1 cellular context compared by ENCODE assay signal in the genomic region with DNA sequence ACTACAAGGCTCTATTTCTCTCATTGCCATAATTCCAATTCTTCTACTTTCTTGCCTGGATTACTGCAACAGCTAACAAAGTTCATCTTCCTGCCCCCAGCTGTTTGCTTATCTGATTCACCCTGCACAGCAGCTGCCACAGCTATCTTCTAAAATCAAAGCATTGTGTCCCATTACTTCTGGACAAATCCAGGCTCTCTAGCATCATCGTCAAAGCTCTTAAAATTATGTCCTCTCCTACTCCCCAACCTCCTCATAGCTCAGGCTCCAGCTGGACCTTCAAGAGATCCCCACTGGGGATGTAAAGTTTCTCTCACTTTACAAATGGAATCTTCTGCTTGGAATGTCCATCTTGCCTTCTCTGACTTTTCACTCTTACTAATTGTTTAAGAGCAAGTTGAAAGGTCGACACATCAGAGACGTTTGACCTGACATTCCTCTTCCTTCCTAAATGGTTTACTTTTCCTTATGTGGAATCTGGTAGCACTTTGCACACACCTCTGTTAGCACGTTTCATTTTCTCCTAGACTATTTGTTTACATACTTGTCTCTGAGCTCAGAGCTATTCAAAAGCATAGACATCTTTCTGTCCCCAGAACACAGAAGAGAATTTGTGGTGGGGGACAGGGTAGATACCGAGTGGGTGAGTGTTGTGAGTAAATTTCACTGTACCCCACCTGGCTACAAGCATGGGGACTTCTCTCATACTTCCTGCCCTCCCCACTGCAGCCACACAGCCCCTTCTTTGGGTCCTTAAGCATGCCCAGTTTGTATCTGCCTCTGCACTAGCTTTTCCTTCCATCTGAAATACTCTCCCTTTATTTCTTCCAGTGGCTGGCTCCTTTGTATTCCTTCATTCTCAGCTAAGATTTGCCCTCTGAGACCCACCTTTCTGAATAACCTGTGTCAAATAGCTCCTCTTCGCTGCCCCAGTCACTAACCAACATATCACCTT.
TF ChIP-seq lines count a peak whose summit lies in the region.

No MANE protein-coding gene starts in this region.

TF ChIP-seq in IMR-90, 13 proteins besides CTCF, POLR2A, EP300 and RAD21 (continued from another document):
- TF ChIP-seq SMC3 (IDR thresholded peaks at IDR 0.05; ENCODE audit: low read depth, low read length) (no peak), BHLHE40 (IDR thresholded peaks at IDR 0.05; ENCODE audit: low read depth, low read length) (no peak), CEBPB (IDR thresholded peaks at IDR 0.05; ENCODE audit: low read depth, low read length) (no peak), RCOR1 (IDR thresholded peaks at IDR 0.05; ENCODE audit: insufficient replicate concordance, low read length) (no peak), MAFK (IDR thresholded peaks at IDR 0.05; ENCODE audit: low read depth, low read length) (no peak), MXI1 (IDR thresholded peaks at IDR 0.05; ENCODE audit: borderline replicate concordance, low read depth, low read length) (no peak), NFE2L2 (IDR thresholded peaks at IDR 0.05; ENCODE audit: low read depth, low read length) (no peak)
- TF ChIP-seq, protein P1, sequence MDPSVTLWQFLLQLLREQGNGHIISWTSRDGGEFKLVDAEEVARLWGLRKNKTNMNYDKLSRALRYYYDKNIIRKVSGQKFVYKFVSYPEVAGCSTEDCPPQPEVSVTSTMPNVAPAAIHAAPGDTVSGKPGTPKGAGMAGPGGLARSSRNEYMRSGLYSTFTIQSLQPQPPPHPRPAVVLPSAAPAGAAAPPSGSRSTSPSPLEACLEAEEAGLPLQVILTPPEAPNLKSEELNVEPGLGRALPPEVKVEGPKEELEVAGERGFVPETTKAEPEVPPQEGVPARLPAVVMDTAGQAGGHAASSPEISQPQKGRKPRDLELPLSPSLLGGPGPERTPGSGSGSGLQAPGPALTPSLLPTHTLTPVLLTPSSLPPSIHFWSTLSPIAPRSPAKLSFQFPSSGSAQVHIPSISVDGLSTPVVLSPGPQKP (IDR thresholded peaks at IDR 0.05; ENCODE audit: borderline replicate concordance, low read depth, low read length) = no peak
- TF ChIP-seq, protein P2, sequence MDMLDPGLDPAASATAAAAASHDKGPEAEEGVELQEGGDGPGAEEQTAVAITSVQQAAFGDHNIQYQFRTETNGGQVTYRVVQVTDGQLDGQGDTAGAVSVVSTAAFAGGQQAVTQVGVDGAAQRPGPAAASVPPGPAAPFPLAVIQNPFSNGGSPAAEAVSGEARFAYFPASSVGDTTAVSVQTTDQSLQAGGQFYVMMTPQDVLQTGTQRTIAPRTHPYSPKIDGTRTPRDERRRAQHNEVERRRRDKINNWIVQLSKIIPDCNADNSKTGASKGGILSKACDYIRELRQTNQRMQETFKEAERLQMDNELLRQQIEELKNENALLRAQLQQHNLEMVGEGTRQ (IDR thresholded peaks at IDR 0.05; ENCODE audit: low read depth, low read length) = no peak
